In the genomic region with DNA sequence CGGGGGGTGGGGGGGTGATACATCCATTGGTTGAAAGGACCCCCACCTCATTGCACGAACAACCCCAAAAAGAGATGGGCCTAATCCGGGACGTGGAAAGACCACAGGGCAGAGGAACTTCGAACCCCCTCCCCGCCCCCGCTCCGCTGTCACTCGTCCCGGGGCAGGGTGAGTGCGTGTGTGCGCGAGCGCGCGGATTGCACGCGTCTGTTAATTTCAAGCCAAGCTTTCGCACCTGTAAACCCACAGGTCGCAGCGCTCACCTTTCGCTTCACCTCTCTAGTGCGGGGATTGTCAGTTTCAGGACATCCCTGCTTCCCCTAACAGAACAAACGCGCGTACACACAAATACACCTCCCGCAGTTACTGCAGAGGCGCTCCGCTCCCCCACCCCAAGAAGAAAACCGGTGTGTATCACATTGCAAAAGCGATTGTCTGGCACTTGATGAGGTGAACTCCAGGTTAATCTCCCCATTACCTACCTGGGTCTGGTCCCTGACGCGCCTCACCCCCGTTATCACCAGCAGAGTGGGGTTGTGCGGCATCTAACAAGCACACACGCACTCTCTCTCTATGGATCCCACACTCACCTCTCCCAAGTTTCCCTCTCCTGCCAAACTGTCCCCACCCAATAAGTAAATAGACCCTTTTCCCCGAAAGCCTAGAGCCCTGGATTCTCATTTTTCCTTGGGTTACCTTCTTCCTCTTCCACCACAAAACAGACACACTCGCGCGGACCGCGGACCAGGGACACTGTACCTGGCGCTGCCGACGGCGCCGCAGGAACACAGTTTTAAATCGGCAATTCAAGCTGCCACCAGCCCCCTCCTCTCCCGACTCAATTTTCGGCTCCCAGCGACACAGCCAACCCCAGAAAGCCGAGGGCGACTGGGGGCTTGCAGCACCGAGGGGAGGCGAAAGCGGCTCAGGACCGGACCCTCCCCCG, we compare ENCODE assay signal across 9 cellular contexts. TPM values are rescaled to one million over a fixed set of nuclear protein-coding genes. Genes with fewer than 3 reads are reported as not detected.
DNase-seq lines count a peak whose midpoint lies in the region; ATAC-seq and TF ChIP-seq lines count a peak whose summit lies in the region.
"Had no signal": no experiment of that assay in that cellular context is flagged by ENCODE, and none has a peak within 500 bp of the region (broad histone marks: within the 10 kb centered on the region; RNA-seq: fewer than 3 reads in every experiment).

No MANE protein-coding gene starts in this region.

- 10% methylated on average over 38 of the region's 58 CpGs for WGBS in right lobe of liver (ENCODE audit: insufficient coverage, low coverage, low lambda C conversion rate, missing lambda C conversion rate)

- POLR2A ChIA-PET in activated CD4-positive, alpha-beta T cell treated with anti-CD3 and anti-CD28 coated beads for 36 hours (lab: Charles Lee): no interaction called here
- POLR2A ChIA-PET in activated naive CD8-positive, alpha-beta T cell treated with anti-CD3 and anti-CD28 coated beads, Interleukin-2, amount 10 ng/mL, durations not matched to agents 7 days and 5 days (lab: Charles Lee): no interaction called here

- DNase-seq in activated CD4-positive, alpha-beta T cell treated with anti-CD3 and anti-CD28 coated beads for 36 hours: no peak
- no peak for DNase-seq in activated CD4-positive, alpha-beta T cell treated with anti-CD3 and anti-CD28 coated beads for 48 hours
- peak; percentile 29 for DNase-seq in activated naive CD8-positive, alpha-beta T cell treated with anti-CD3 and anti-CD28 coated beads, Interleukin-2, amount 10 ng/mL, durations not matched to agents 7 days and 5 days
- DNase-seq in right lobe of liver: peak in 2 of 3 donors; percentile 36 to 49
- DNase-seq in thoracic aorta (ENCODE audit: low spot score): no peak
- no peak for DNase-seq in NCI-H2107 (lab: John Stamatoyannopoulos, UW)

- H3K36me3 Mint-ChIP-seq in activated CD4-positive, alpha-beta T cell treated with anti-CD3 and anti-CD28 coated beads for 36 hours (ENCODE audit: low read depth): no peaks in the 10 kb centered on the region
- H3K36me3 Mint-ChIP-seq in activated naive CD8-positive, alpha-beta T cell treated with anti-CD3 and anti-CD28 coated beads, Interleukin-2, amount 10 ng/mL, durations not matched to agents 7 days and 5 days: peaks cover 6% of the 10 kb centered on the region

- peaks cover 66% of the 10 kb centered on the region for H3K27me3 Mint-ChIP-seq in activated CD4-positive, alpha-beta T cell treated with anti-CD3 and anti-CD28 coated beads for 36 hours
- peaks cover 75% of the 10 kb centered on the region for H3K27me3 Mint-ChIP-seq in activated naive CD8-positive, alpha-beta T cell treated with anti-CD3 and anti-CD28 coated beads, Interleukin-2, amount 10 ng/mL, durations not matched to agents 7 days and 5 days

- CTCF ChIA-PET in activated CD4-positive, alpha-beta T cell treated with anti-CD3 and anti-CD28 coated beads for 36 hours (lab: Charles Lee): no interaction called here

- intact Hi-C loops in activated CD4-positive, alpha-beta T cell treated with anti-CD3 and anti-CD28 coated beads for 36 hours (cut with DNase I, micrococcal nuclease): loop anchor here (5.0 to 10.0 kb wide), 7 partner anchors 431 to 1148 kb away; partner anchors contain the start of genes EGR4 (in 1 of the 2) and EMX1 (in 1 of the 2)
- intact Hi-C loops in right lobe of liver (cut with DNase I): loop anchor here in 1 of 2 donors (5.0 to 10.0 kb wide), 2 partner anchors 219 to 332 kb away; no protein-coding TSS in a partner anchor

- ATAC-seq in activated CD4-positive, alpha-beta T cell treated with anti-CD3 and anti-CD28 coated beads for 36 hours: no peak
- ATAC-seq in activated naive CD8-positive, alpha-beta T cell treated with anti-CD3 and anti-CD28 coated beads, Interleukin-2, amount 10 ng/mL, durations not matched to agents 7 days and 5 days (ENCODE audit: low read depth): no peak
- ATAC-seq in right lobe of liver (no peak), thoracic aorta (ENCODE audit: insufficient number of reproducible peaks, low FRiP score, low read depth) (no peak), HG02852 (IDR thresholded peaks at IDR 0.05; ENCODE audit: unreplicated experiment) (no peak), HG03280 (IDR thresholded peaks at IDR 0.05; ENCODE audit: unreplicated experiment) (no peak)

- H3K9me3 ChIP-seq in right lobe of liver: no peaks in the 10 kb centered on the region
- no peaks in the 10 kb centered on the region for H3K9me3 ChIP-seq in thoracic aorta

- TF ChIP-seq CTCF in right lobe of liver (IDR thresholded peaks at IDR 0.05): no peak
- TF ChIP-seq CTCF in thoracic aorta (IDR thresholded peaks at IDR 0.05): no peak

- peaks cover 43% of the 10 kb centered on the region for H3K4me1 Mint-ChIP-seq in activated CD4-positive, alpha-beta T cell treated with anti-CD3 and anti-CD28 coated beads for 36 hours
- H3K4me1 Mint-ChIP-seq in activated naive CD8-positive, alpha-beta T cell treated with anti-CD3 and anti-CD28 coated beads, Interleukin-2, amount 10 ng/mL, durations not matched to agents 7 days and 5 days: peaks cover 28% of the 10 kb centered on the region

- H3K27ac Mint-ChIP-seq in activated CD4-positive, alpha-beta T cell treated with anti-CD3 and anti-CD28 coated beads for 36 hours: no peak overlapping the region
- H3K27ac Mint-ChIP-seq in activated naive CD8-positive, alpha-beta T cell treated with anti-CD3 and anti-CD28 coated beads, Interleukin-2, amount 10 ng/mL, durations not matched to agents 7 days and 5 days: peak overlapping the region; percentile 13

- TF ChIP-seq POLR2A in right lobe of liver (IDR thresholded peaks at IDR 0.05): no peak

- H3K27me3 ChIP-seq in right lobe of liver: peaks cover 0 to 48% of the 10 kb centered on the region in 2 donors
- no peaks in the 10 kb centered on the region for H3K27me3 ChIP-seq in thoracic aorta (replicated peaks; ENCODE audit: insufficient read depth)

- peak overlapping the region; percentile 13 for H3K4me3 Mint-ChIP-seq in activated CD4-positive, alpha-beta T cell treated with anti-CD3 and anti-CD28 coated beads for 36 hours
- peak overlapping the region; percentile 33 for H3K4me3 Mint-ChIP-seq in activated naive CD8-positive, alpha-beta T cell treated with anti-CD3 and anti-CD28 coated beads, Interleukin-2, amount 10 ng/mL, durations not matched to agents 7 days and 5 days

- H3K36me3 ChIP-seq in right lobe of liver (no peaks in the 10 kb centered on the region), thoracic aorta (no peaks in the 10 kb centered on the region)

- H3K4me3 ChIP-seq in right lobe of liver (peak overlapping the region in 2 of 3 donors; percentile 18 to 27), thoracic aorta (peak overlapping the region; percentile 83)

- peaks cover 0 to 59% (median 8%) of the 10 kb centered on the region in 4 donors for H3K4me1 ChIP-seq in right lobe of liver
- H3K4me1 ChIP-seq in thoracic aorta (ENCODE audit: control insufficient read depth in 1 of 2, low read depth in 2 of 2): peaks cover 39 to 64% of the 10 kb centered on the region in 2 donors

- H3K9me3 Mint-ChIP-seq in activated CD4-positive, alpha-beta T cell treated with anti-CD3 and anti-CD28 coated beads for 36 hours (ENCODE audit: low read depth): no peaks in the 10 kb centered on the region
- peaks cover 1% of the 10 kb centered on the region for H3K9me3 Mint-ChIP-seq in activated naive CD8-positive, alpha-beta T cell treated with anti-CD3 and anti-CD28 coated beads, Interleukin-2, amount 10 ng/mL, durations not matched to agents 7 days and 5 days

- H3K27ac ChIP-seq in right lobe of liver (no peak overlapping the region), thoracic aorta (peak overlapping the region; percentile 73 to 83)
- H3K27ac ChIP-seq: C4-2B had no signal

RNA-seq across cellular contexts. Expression of gene CYP26B1, which starts 1.0 kb away (rescaled TPM):
- total RNA-seq in activated CD4-positive, alpha-beta T cell treated with anti-CD3 and anti-CD28 coated beads for 36 hours: not detected
- not detected for total RNA-seq in activated naive CD8-positive, alpha-beta T cell treated with anti-CD3 and anti-CD28 coated beads, Interleukin-2, amount 10 ng/mL, durations not matched to agents 7 days and 5 days
- total RNA-seq in right lobe of liver: 1 to 10 TPM in 4 of 6 experiments, under 1 TPM in 2; 0.81 to 4.0 (median 1.8) TPM
- 10 to 100 TPM in 1 of 2 donors, 1 to 10 TPM in 1; 6.0 to 20.8 TPM for total RNA-seq in thoracic aorta

Comparison
In these comparisons a context has a peak if more than half of its experiments do, and no peak if none do; other contexts are left out.
1. DNase-seq: peak in activated naive CD8-positive, alpha-beta T cell treated with anti-CD3 and anti-CD28 coated beads, Interleukin-2, amount 10 ng/mL, durations not matched to agents 7 days and 5 days (single experiment) and right lobe of liver (2 of 3); none in activated CD4-positive, alpha-beta T cell treated with anti-CD3 and anti-CD28 coated beads for 36 hours (single experiment), activated CD4-positive, alpha-beta T cell treated with anti-CD3 and anti-CD28 coated beads for 48 hours (single experiment), thoracic aorta (single experiment) and NCI-H2107 (single experiment).
2. H3K27ac ChIP-seq: peak in thoracic aorta (2 of 2); none in right lobe of liver (0 of 3).